ENCODE assay signal across 17 cellular contexts in the genomic region with DNA sequence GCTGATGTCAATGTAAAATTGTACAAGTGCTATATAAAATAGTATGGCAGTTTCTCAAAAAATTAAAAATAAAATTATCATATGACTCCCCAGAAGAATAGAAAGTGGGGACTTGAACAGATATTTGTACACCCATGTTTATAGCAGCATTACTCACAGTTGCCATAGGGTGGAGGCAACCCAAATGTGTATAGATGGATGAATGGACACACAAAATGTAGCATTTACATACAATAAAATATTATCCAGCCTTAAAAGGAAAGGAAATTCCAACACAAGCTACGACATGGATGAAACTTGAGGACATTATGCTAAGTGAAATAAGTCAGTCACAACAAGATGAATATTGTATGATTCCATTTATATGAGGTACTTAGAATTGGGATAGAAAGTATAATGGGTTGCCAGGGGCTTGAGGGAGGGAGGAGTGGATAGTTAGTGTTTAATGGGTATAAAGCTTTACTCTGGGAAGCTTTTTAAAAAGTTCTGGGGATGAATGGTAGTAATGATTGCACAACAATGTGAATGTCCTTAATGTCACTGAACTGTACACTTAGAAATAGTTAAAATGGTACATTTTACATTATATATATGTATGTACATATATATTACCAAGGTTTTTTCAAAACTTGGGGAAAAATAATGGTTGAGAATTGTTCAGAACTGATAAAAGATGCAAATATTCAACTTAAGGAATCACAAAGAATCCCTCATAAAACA. TPM values are rescaled to one million over a fixed set of nuclear protein-coding genes. Genes with fewer than 3 reads are reported as not detected.
"Had no signal": no experiment of that assay in that cellular context is flagged by ENCODE, and none has a peak within 500 bp of the region (broad histone marks: within the 10 kb centered on the region; RNA-seq: fewer than 3 reads in every experiment).

No MANE protein-coding gene starts in this region.

- H3K36me3 ChIP-seq: gastrocnemius medialis, heart left ventricle had no signal

- H3K27me3 Mint-ChIP-seq: activated naive CD8-positive, alpha-beta T cell; effector memory CD8-positive, alpha-beta T cell had no signal

- H3K4me1 ChIP-seq: gastrocnemius medialis had no signal

- H3K27me3 ChIP-seq: gastrocnemius medialis, heart left ventricle had no signal

- ATAC-seq: effector memory CD8-positive, alpha-beta T cell; gastrocnemius medialis; heart left ventricle; stimulated activated effector memory CD8-positive, alpha-beta T cell treated with anti-CD3 and anti-CD28 coated beads, Interleukin-12 subunit alpha, Interleukin-12 subunit beta, amount 100 ng/mL, for 72 hours had no signal

- H3K4me1 Mint-ChIP-seq: activated CD4-positive, alpha-beta memory T cell treated with anti-CD3 and anti-CD28 coated beads, Interleukin-2, amount 10 ng/mL, durations not matched to agents 7 days and 5 days; stimulated activated effector memory CD8-positive, alpha-beta T cell treated with anti-CD3 and anti-CD28 coated beads, Interleukin-12 subunit alpha, Interleukin-12 subunit beta, amount 100 ng/mL, for 72 hours had no signal

- H3K27ac ChIP-seq: epithelial cell of prostate, gastrocnemius medialis, heart left ventricle had no signal

- H3K4me3 Mint-ChIP-seq: activated CD4-positive, alpha-beta memory T cell treated with anti-CD3 and anti-CD28 coated beads, Interleukin-2, amount 10 ng/mL, durations not matched to agents 7 days and 5 days; activated naive CD8-positive, alpha-beta T cell; dendritic cell treated with granulocyte-macrophage colony-stimulating factor and Interleukin-4, amounts not matched to agents 40 ng/mL and 50 ng/mL, for 4 days; effector memory CD8-positive, alpha-beta T cell; stimulated activated effector memory CD8-positive, alpha-beta T cell treated with anti-CD3 and anti-CD28 coated beads, Interleukin-12 subunit alpha, Interleukin-12 subunit beta, amount 100 ng/mL, for 72 hours; T-helper 2 cell treated with Interferon-gamma antibody and Interleukin-4, amounts not matched to agents 5 μg/mL and 100 μg/mL, for 36 hours had no signal

- H3K9me3 Mint-ChIP-seq: activated CD4-positive, alpha-beta memory T cell treated with anti-CD3 and anti-CD28 coated beads, Interleukin-2, amount 10 ng/mL, durations not matched to agents 7 days and 5 days; dendritic cell treated with granulocyte-macrophage colony-stimulating factor and Interleukin-4, amounts not matched to agents 40 ng/mL and 50 ng/mL, for 4 days; effector memory CD8-positive, alpha-beta T cell; stimulated activated effector memory CD8-positive, alpha-beta T cell treated with anti-CD3 and anti-CD28 coated beads, Interleukin-12 subunit alpha, Interleukin-12 subunit beta, amount 100 ng/mL, for 72 hours; T-helper 2 cell treated with Interferon-gamma antibody and Interleukin-4, amounts not matched to agents 5 μg/mL and 100 μg/mL, for 36 hours had no signal

- DNase-seq: activated CD4-positive, alpha-beta memory T cell treated with anti-CD3 and anti-CD28 coated beads, Interleukin-2, amount 10 ng/mL, durations not matched to agents 7 days and 5 days; activated CD8-positive, alpha-beta memory T cell treated with anti-CD3 and anti-CD28 coated beads, Interleukin-2, amount 50 U/mL, for 4 hours; activated effector memory CD4-positive, alpha-beta T cell treated with anti-CD3 and anti-CD28 coated beads, Interleukin-2, amount 50 U/mL, for 16 hours; activated T-cell treated with anti-CD3 and anti-CD28 coated beads, Interleukin-2, amount 50 U/mL, for 48 hours; effector memory CD8-positive, alpha-beta T cell; gastrocnemius medialis; heart left ventricle; midbrain; retina; SW 1271 had no signal

- H3K27ac Mint-ChIP-seq: activated CD4-positive, alpha-beta memory T cell treated with anti-CD3 and anti-CD28 coated beads, Interleukin-2, amount 10 ng/mL, durations not matched to agents 7 days and 5 days; activated naive CD8-positive, alpha-beta T cell; dendritic cell treated with granulocyte-macrophage colony-stimulating factor and Interleukin-4, amounts not matched to agents 40 ng/mL and 50 ng/mL, for 4 days; effector memory CD8-positive, alpha-beta T cell; stimulated activated effector memory CD8-positive, alpha-beta T cell treated with anti-CD3 and anti-CD28 coated beads, Interleukin-12 subunit alpha, Interleukin-12 subunit beta, amount 100 ng/mL, for 72 hours; T-helper 2 cell treated with Interferon-gamma antibody and Interleukin-4, amounts not matched to agents 5 μg/mL and 100 μg/mL, for 36 hours had no signal

- H3K9me3 ChIP-seq: gastrocnemius medialis, heart left ventricle had no signal

- H3K36me3 Mint-ChIP-seq: stimulated activated effector memory CD8-positive, alpha-beta T cell treated with anti-CD3 and anti-CD28 coated beads, Interleukin-12 subunit alpha, Interleukin-12 subunit beta, amount 100 ng/mL, for 72 hours had no signal

- H3K4me3 ChIP-seq: gastrocnemius medialis, heart left ventricle had no signal

RNA-seq across cellular contexts. Expression of a gene that starts 53.0 kb away (rescaled TPM):
- total RNA-seq: lung microvascular endothelial cell, myocyte had no signal

RNA-seq across cellular contexts. Expression of a gene that starts 53.0 kb away (rescaled TPM):
- total RNA-seq: activated CD4-positive, alpha-beta memory T cell treated with anti-CD3 and anti-CD28 coated beads, Interleukin-2, amount 10 ng/mL, durations not matched to agents 7 days and 5 days; lung microvascular endothelial cell; myocyte had no signal
